29 cellular contexts compared by ENCODE assay signal in the genomic region with DNA sequence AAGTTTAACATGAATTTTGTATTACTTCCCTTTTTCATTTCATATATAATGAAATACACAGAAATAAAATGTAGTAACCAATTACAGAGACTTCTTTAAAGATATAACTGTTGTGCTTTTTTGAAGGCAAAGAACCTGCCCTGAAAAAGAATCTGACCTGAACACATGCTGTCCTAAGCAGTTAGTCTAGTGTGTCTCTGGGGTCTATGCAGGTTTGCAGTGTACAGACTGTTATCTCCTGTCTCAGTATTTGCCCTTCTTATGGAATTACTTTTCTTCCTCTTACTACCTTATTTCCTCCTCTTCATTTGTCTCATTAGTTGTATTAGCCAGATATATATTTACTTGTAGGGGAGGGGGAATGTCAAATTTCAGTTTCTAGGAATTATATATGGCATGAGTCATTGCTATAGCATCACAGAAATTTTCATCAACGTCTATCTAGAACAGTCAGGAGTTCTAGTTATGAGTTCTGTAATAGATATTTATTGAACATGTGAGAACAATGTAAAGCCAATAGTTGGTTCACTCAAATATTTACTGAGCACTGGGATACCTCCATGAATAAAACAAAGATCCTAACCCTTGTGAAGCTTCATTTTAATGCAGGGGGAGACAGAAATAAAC. TPM values are rescaled to one million over a fixed set of nuclear protein-coding genes. Genes with fewer than 3 reads are reported as not detected.
A peak's percentile ranks its signal among the peaks of the same experiment; 100 is the strongest.
DNase-seq lines count a peak whose midpoint lies in the region; ATAC-seq, FAIRE-seq and TF ChIP-seq lines count a peak whose summit lies in the region.
"Had no signal": no experiment of that assay in that cellular context is flagged by ENCODE, and none has a peak within 500 bp of the region (broad histone marks: within the 10 kb centered on the region; RNA-seq: fewer than 3 reads in every experiment).

No MANE protein-coding gene starts in this region.

- H3K9ac ChIP-seq in SK-N-SH (no peak overlapping the region), HepG2 (ENCODE audit: insufficient read depth, low read depth, low read length) (no peak overlapping the region)
- H3K9ac ChIP-seq: KMS-11 had no signal

- peaks cover 0 to 15% of the 10 kb centered on the region in 2 experiments for H3K36me3 ChIP-seq in SK-N-SH (replicated peaks in 1 of 2; ENCODE audit: control insufficient read depth in 1 of 2, insufficient read depth in 2 of 2, low read length in 1 of 2)
- H3K36me3 ChIP-seq in RWPE2 (ENCODE audit: low read depth) = peaks cover 3% of the 10 kb centered on the region; the same call in 1 of the 2 replicates
- no peaks in the 10 kb centered on the region for H3K36me3 ChIP-seq in HepG2 (replicated peaks in 1 of 2; ENCODE audit: control insufficient read depth in 1 of 2, insufficient read depth in 2 of 2, low read length in 2 of 2)
- H3K36me3 ChIP-seq: ovary, SJCRH30 had no signal

- H3K4me3 ChIP-seq in SK-N-SH (ENCODE audit: low read depth in 2 of 2, low read length in 1 of 2) (no peak overlapping the region), RWPE2 (ENCODE audit: severe bottlenecking) (no peak overlapping the region), HepG2 (replicated peaks in 1 of 3; ENCODE audit: insufficient read depth in 1 of 3, low read depth in 2 of 3, low read length in 3 of 3) (no peak overlapping the region)
- H3K4me3 ChIP-seq: ascending aorta, gastrocnemius medialis, mucosa of descending colon, ovary, SJCRH30 had no signal

- H3K27me3 Mint-ChIP-seq in effector memory CD8-positive, alpha-beta T cell = no peaks in the 10 kb centered on the region
- H3K27me3 Mint-ChIP-seq in mesothelial cell of epicardium (ENCODE audit: low read depth) (no peaks in the 10 kb centered on the region), glutamatergic neuron (ENCODE audit: unreplicated experiment) (no peaks in the 10 kb centered on the region)
- H3K27me3 Mint-ChIP-seq: activated CD4-positive, alpha-beta T cell treated with anti-CD3 and anti-CD28 coated beads, Interleukin-2, amount 10 ng/mL, durations not matched to agents 24 days and 14 days; central memory CD8-positive, alpha-beta T cell had no signal

- TF ChIP-seq EP300 in SK-N-SH (IDR thresholded peaks at IDR 0.05; ENCODE audit: borderline replicate concordance in 1 of 2, low read depth in 1 of 2, low read length in 1 of 2) = no peak
- no peak for TF ChIP-seq EP300 in HepG2 (IDR thresholded peaks at IDR 0.05; ENCODE audit: low read depth in 2 of 2, low read length in 2 of 2)
- TF ChIP-seq EP300 in HepG2 (CRISPR knock-in tag; IDR thresholded peaks at IDR 0.05; ENCODE audit: borderline replicate concordance) = no peak

- H3K4me1 ChIP-seq in SK-N-SH (ENCODE audit: control insufficient read depth in 1 of 2, insufficient read depth in 2 of 2, low read depth in 1 of 2, low read length in 1 of 2) (peaks cover 0 to 4% of the 10 kb centered on the region in 2 experiments; a peak in 2 of 4 replicates), RWPE2 (ENCODE audit: insufficient read depth, poor library complexity, severe bottlenecking) (no peaks in the 10 kb centered on the region), HepG2 (ENCODE audit: insufficient read depth, low read length) (no peaks in the 10 kb centered on the region)
- H3K4me1 ChIP-seq: ascending aorta, gastrocnemius medialis, SJCRH30 had no signal

- TF ChIP-seq RAD21 in SK-N-SH (IDR thresholded peaks at IDR 0.05; ENCODE audit: low read length) = no peak
- no peak for TF ChIP-seq RAD21 in HepG2 (CRISPR knock-in tag; IDR thresholded peaks at IDR 0.05)

- no TSS peak for BruUV-seq in HepG2 (replicated peaks; lab: Mats Ljungman, UMichigan)

- intact Hi-C loops in HepG2 (cut with micrococcal nuclease; ENCODE audit: unreplicated experiment) = no loop called here

- no peak overlapping the region for H3K4me2 ChIP-seq in SK-N-SH
- no peak overlapping the region for H3K4me2 ChIP-seq in HepG2 (ENCODE audit: low read depth, low read length)
- H3K4me2 ChIP-seq: KMS-11 had no signal

- FAIRE-seq in HepG2 (lab: Jason Lieb, UNC) = no peak
- FAIRE-seq: A204.1, islet of Langerhans, small intestine had no signal

- H3K79me2 ChIP-seq in SK-N-SH (ENCODE audit: insufficient read depth) (no peaks in the 10 kb centered on the region), HepG2 (ENCODE audit: insufficient read depth, low read length) (no peaks in the 10 kb centered on the region)

- DNase-seq in SK-N-SH = no peak
- DNase-seq in RWPE2 (ENCODE audit: low spot score) = no peak
- DNase-seq in effector memory CD8-positive, alpha-beta T cell = no peak
- no peak for DNase-seq in mesothelial cell of epicardium (ENCODE audit: low spot score in 2 of 2, unreplicated experiment in 2 of 2)
- DNase-seq in glutamatergic neuron = no peak
- no peak for DNase-seq in HepG2 (ENCODE audit: low spot score)
- no peak for DNase-seq in KBM-7
- DNase-seq: activated CD4-positive, alpha-beta T cell treated with anti-CD3 and anti-CD28 coated beads, Interleukin-2, amount 10 ng/mL, durations not matched to agents 24 days and 14 days; erythroblast; gastrocnemius medialis; mucosa of descending colon; NCI-H1436 treated with DMSO at 0.1 percent for 48 hours; NCI-H2171 treated with DMSO at 0.1 percent for 48 hours; NCI-H524 treated with DMSO at 0.1 percent for 48 hours; nephron progenitor cell; ovary; retina; SJCRH30; small intestine; stimulated activated CD4-positive, alpha-beta T cell treated with anti-CD3 and anti-CD28 coated beads, Interleukin-1b, Interleukin-23, amount 100 ng/mL, for 48 hours had no signal

- no peaks in the 10 kb centered on the region for H3K9me3 ChIP-seq in SK-N-SH
- no peaks in the 10 kb centered on the region for H3K9me3 ChIP-seq in RWPE2 (ENCODE audit: severe bottlenecking)
- H3K9me3 ChIP-seq in HepG2 (ENCODE audit: low read length) = no peaks in the 10 kb centered on the region
- H3K9me3 ChIP-seq: ascending aorta, gastrocnemius medialis, mucosa of descending colon, ovary, SJCRH30 had no signal

- H4K20me1 ChIP-seq in SK-N-SH (ENCODE audit: insufficient read depth) (no peaks in the 10 kb centered on the region), HepG2 (ENCODE audit: insufficient read depth, low read length) (no peaks in the 10 kb centered on the region)

- H3K36me3 Mint-ChIP-seq in effector memory CD8-positive, alpha-beta T cell (ENCODE audit: insufficient read depth) = peaks cover 9% of the 10 kb centered on the region
- H3K36me3 Mint-ChIP-seq in mesothelial cell of epicardium (peaks cover 19% of the 10 kb centered on the region), glutamatergic neuron (ENCODE audit: unreplicated experiment) (no peaks in the 10 kb centered on the region)
- H3K36me3 Mint-ChIP-seq: activated naive CD4-positive, alpha-beta T cell treated with anti-CD3 and anti-CD28 coated beads, Interleukin-2, amount 50 U/mL, for 72 hours had no signal

- peaks cover 11% of the 10 kb centered on the region for H3F3A ChIP-seq in SK-N-SH (replicated peaks; ENCODE audit: insufficient read depth)

- H3K9me2 ChIP-seq in SK-N-SH = no peaks in the 10 kb centered on the region

- H3K27ac Mint-ChIP-seq in effector memory CD8-positive, alpha-beta T cell = peak overlapping the region; percentile 39 to 49
- peak overlapping the region; percentile 35 for H3K27ac Mint-ChIP-seq in mesothelial cell of epicardium
- no peak overlapping the region for H3K27ac Mint-ChIP-seq in glutamatergic neuron (ENCODE audit: unreplicated experiment)
- H3K27ac Mint-ChIP-seq: activated CD4-positive, alpha-beta T cell treated with anti-CD3 and anti-CD28 coated beads, Interleukin-2, amount 10 ng/mL, durations not matched to agents 24 days and 14 days; activated naive CD4-positive, alpha-beta T cell treated with anti-CD3 and anti-CD28 coated beads, Interleukin-2, amount 50 U/mL, for 72 hours; nephron progenitor cell; T-helper 1 cell treated with Interleukin-12 subunit alpha and Interleukin-12 subunit beta and Interleukin-4 antibody, amounts not matched to agents 30 μg/mL and 1 μg/mL, for 36 hours had no signal

- no peaks in the 10 kb centered on the region for H3K9me3 Mint-ChIP-seq in effector memory CD8-positive, alpha-beta T cell
- peaks cover 4% of the 10 kb centered on the region for H3K9me3 Mint-ChIP-seq in mesothelial cell of epicardium
- H3K9me3 Mint-ChIP-seq in glutamatergic neuron (ENCODE audit: unreplicated experiment) = no peaks in the 10 kb centered on the region
- H3K9me3 Mint-ChIP-seq: activated CD4-positive, alpha-beta T cell treated with anti-CD3 and anti-CD28 coated beads, Interleukin-2, amount 10 ng/mL, durations not matched to agents 24 days and 14 days; central memory CD8-positive, alpha-beta T cell; nephron progenitor cell; T-helper 1 cell treated with Interleukin-12 subunit alpha and Interleukin-12 subunit beta and Interleukin-4 antibody, amounts not matched to agents 30 μg/mL and 1 μg/mL, for 36 hours had no signal

- no peak overlapping the region for H3K4me3 Mint-ChIP-seq in effector memory CD8-positive, alpha-beta T cell
- H3K4me3 Mint-ChIP-seq in mesothelial cell of epicardium (no peak overlapping the region), glutamatergic neuron (ENCODE audit: unreplicated experiment) (no peak overlapping the region)
- H3K4me3 Mint-ChIP-seq: activated CD4-positive, alpha-beta T cell treated with anti-CD3 and anti-CD28 coated beads, Interleukin-2, amount 10 ng/mL, durations not matched to agents 24 days and 14 days; central memory CD8-positive, alpha-beta T cell; nephron progenitor cell; T-helper 1 cell treated with Interleukin-12 subunit alpha and Interleukin-12 subunit beta and Interleukin-4 antibody, amounts not matched to agents 30 μg/mL and 1 μg/mL, for 36 hours had no signal

- WGBS in SK-N-SH (ENCODE audit: low lambda C conversion rate) = 5% methylated on average over 1 of the region's 1 CpG
- 71% methylated on average over 1 of the region's 1 CpG for WGBS in HepG2 (ENCODE audit: low lambda C conversion rate)

- no peak for TF ChIP-seq POLR2A in HepG2 (IDR thresholded peaks at IDR 0.05; ENCODE audit: insufficient read depth in 1 of 2, low read depth in 2 of 2, low read length in 2 of 2)

- POLR2A ChIA-PET in SK-N-SH (lab: Yijun Ruan, JAX) = no interaction called here
- POLR2A ChIA-PET in HepG2 (lab: Yijun Ruan, JAX) = no interaction called here

- H2AFZ ChIP-seq in SK-N-SH (ENCODE audit: low read depth) (no peak overlapping the region), HepG2 (ENCODE audit: low read length) (no peak overlapping the region)

- TF ChIP-seq CTCF in SK-N-SH (IDR thresholded peaks at IDR 0.05) (no peak), RWPE2 (IDR thresholded peaks at IDR 0.05; ENCODE audit: poor library complexity, severe bottlenecking) (no peak), mesothelial cell of epicardium (IDR thresholded peaks at IDR 0.05; ENCODE audit: unreplicated experiment) (no peak), glutamatergic neuron (IDR thresholded peaks at IDR 0.05; ENCODE audit: partially characterized antibody, unreplicated experiment) (no peak), HepG2 (CRISPR knock-in tag; IDR thresholded peaks at IDR 0.05) (no peak)

- in situ Hi-C loops in HepG2 (cut with HindIII; ENCODE audit: extremely low pct_ligation_motif_present, low pct_unique_long_range_greater_than_20kb) (no loop called here), KBM-7 (cut with MboI; ENCODE audit: low pct_unique_long_range_greater_than_20kb, low sequenced_read_pairs) (no loop called here)

- H3K27ac ChIP-seq in SK-N-SH (ENCODE audit: low read depth in 2 of 2, low read length in 1 of 2) (peak overlapping the region in 1 of 2 experiments; percentile 8; a peak in 1 of 4 replicates), RWPE2 (ENCODE audit: poor library complexity, severe bottlenecking) (peak overlapping the region; percentile 4), HepG2 (ENCODE audit: extremely low read length, insufficient read depth, low read length) (no peak overlapping the region)
- H3K27ac ChIP-seq: ascending aorta, gastrocnemius medialis, KMS-11, ovary, SJCRH30 had no signal

- peak; percentile 78 for ATAC-seq in SK-N-SH treated with all-trans-retinoic acid at 6 μM for 48 hours
- ATAC-seq in RWPE2 (ENCODE audit: low read depth) = peak; percentile 74
- ATAC-seq in effector memory CD8-positive, alpha-beta T cell (replicated peaks) = no peak
- no peak for ATAC-seq in HepG2
- ATAC-seq: activated naive CD4-positive, alpha-beta T cell treated with anti-CD3 and anti-CD28 coated beads, Interleukin-2, amount 50 U/mL, for 72 hours; gastrocnemius medialis; mucosa of descending colon; Panc1 had no signal

- H3K4me1 Mint-ChIP-seq in effector memory CD8-positive, alpha-beta T cell (ENCODE audit: low read depth in 2 of 2) = peaks cover 3 to 6% of the 10 kb centered on the region in 2 donors
- H3K4me1 Mint-ChIP-seq in mesothelial cell of epicardium (no peaks in the 10 kb centered on the region), glutamatergic neuron (ENCODE audit: low read depth, unreplicated experiment) (no peaks in the 10 kb centered on the region)
- H3K4me1 Mint-ChIP-seq: activated CD4-positive, alpha-beta T cell treated with anti-CD3 and anti-CD28 coated beads, Interleukin-2, amount 10 ng/mL, durations not matched to agents 24 days and 14 days; central memory CD8-positive, alpha-beta T cell; nephron progenitor cell had no signal

- CTCF ChIA-PET in SK-N-SH (lab: Yijun Ruan, JAX) (interaction anchor here (1.1 kb wide), 1 partner anchor 10 kb away, joined by 4 read pairs; no protein-coding TSS in a partner anchor), HepG2 (lab: Yijun Ruan, JAX; ENCODE audit: low intra/inter-chr PET ratio, low total read pairs) (no interaction called here)

- H3K27me3 ChIP-seq in SK-N-SH (ENCODE audit: insufficient read depth) (no peaks in the 10 kb centered on the region), RWPE2 (ENCODE audit: insufficient read depth, poor library complexity, severe bottlenecking) (no peaks in the 10 kb centered on the region), HepG2 (ENCODE audit: control insufficient read depth in 1 of 2, insufficient read depth in 2 of 2, low read length in 2 of 2) (no peaks in the 10 kb centered on the region)
- H3K27me3 ChIP-seq: ascending aorta, gastrocnemius medialis, ovary, SJCRH30 had no signal

RNA-seq across cellular contexts. Expression of a gene that starts 28.4 kb away (rescaled TPM):
- polyA plus RNA-seq in SK-N-SH (2012; rRNA removed) = 27.8 and 33.5 TPM in 2 replicates
- 24.1 and 25.1 TPM in 2 replicates for polyA plus RNA-seq in SK-N-SH (2012; cell fraction: cytosol; rRNA removed)
- 54.0 and 65.5 TPM in 2 replicates for polyA plus RNA-seq in SK-N-SH (2012; cell fraction: nucleus; rRNA removed)
- total RNA-seq in mesothelial cell of epicardium = 80.1 to 84.5 TPM (median 81.8 TPM) in 3 replicates
- 142 TPM for total RNA-seq in glutamatergic neuron (ENCODE audit: unreplicated experiment)
- 9.0 and 10.1 TPM in 2 replicates for total RNA-seq in HepG2 (2016; rRNA removed; fragmentation: Illumina TruSeq; extraction: Trizol)
- total RNA-seq in HepG2 (2016; cell fraction: cytosol; rRNA removed; fragmentation: Illumina TruSeq; extraction: Trizol; ENCODE audit: low read depth) = 11.3 and 11.7 TPM in 2 replicates
- total RNA-seq in HepG2 (2016; cell fraction: insoluble cytoplasmic fraction; rRNA removed; fragmentation: Illumina TruSeq; extraction: Trizol) = 8.0 and 10.1 TPM in 2 replicates
- 16.5 and 22.8 TPM in 2 replicates for total RNA-seq in HepG2 (2016; cell fraction: membrane; rRNA removed; fragmentation: Illumina TruSeq; extraction: Trizol)
- total RNA-seq in HepG2 (2016; cell fraction: nucleus; rRNA removed; fragmentation: Illumina TruSeq; extraction: Trizol) = 6.0 and 7.8 TPM in 2 replicates
- polyA plus RNA-seq in HepG2 (2011; rRNA removed) = 9.8 and 14.0 TPM in 2 replicates
- 7.3 and 7.8 TPM in 2 replicates for polyA plus RNA-seq in HepG2 (2011; cell fraction: cytosol; rRNA removed)
- 14.5 and 15.1 TPM in 2 replicates for polyA plus RNA-seq in HepG2 (2011; cell fraction: nucleus; rRNA removed)
- polyA plus RNA-seq in HepG2 (2012) = 5.0 and 7.1 TPM in 2 replicates
- 14.3 and 15.3 TPM in 2 replicates for polyA plus RNA-seq in HepG2 (2016; cell fraction: cytosol; fragmentation: Illumina TruSeq; extraction: Trizol; ENCODE audit: low read depth)
- 9.3 and 10.6 TPM in 2 replicates for polyA plus RNA-seq in HepG2 (2016; cell fraction: insoluble cytoplasmic fraction; fragmentation: Illumina TruSeq; extraction: Trizol; ENCODE audit: low read depth)
- 17.5 and 25.2 TPM in 2 replicates for polyA plus RNA-seq in HepG2 (2016; cell fraction: membrane; fragmentation: Illumina TruSeq; extraction: Trizol; ENCODE audit: low read depth)
- polyA plus RNA-seq in HepG2 (2016; cell fraction: nucleus; fragmentation: Illumina TruSeq; extraction: Trizol; ENCODE audit: insufficient read depth, low read depth) = 13.1 and 14.2 TPM in 2 replicates
- polyA minus RNA-seq in HepG2 (2011; rRNA and poly(A)+ RNA removed; ENCODE audit: low replicate concordance) = 1.4 and 7.6 TPM in 2 replicates
- polyA minus RNA-seq in HepG2 (2011; cell fraction: cytosol; rRNA and poly(A)+ RNA removed) = 3.5 and 4.0 TPM in 2 replicates
- polyA minus RNA-seq in HepG2 (2011; cell fraction: nucleus; rRNA and poly(A)+ RNA removed) = 4.4 and 5.0 TPM in 2 replicates

RNA-seq across cellular contexts. Expression of a gene that starts 53.8 kb away (rescaled TPM):
- polyA plus RNA-seq in SK-N-SH (2012; rRNA removed) = 31.5 and 48.7 TPM in 2 replicates
- polyA plus RNA-seq in SK-N-SH (2012; cell fraction: cytosol; rRNA removed) = 33.9 and 35.2 TPM in 2 replicates
- 57.0 and 108 TPM in 2 replicates for polyA plus RNA-seq in SK-N-SH (2012; cell fraction: nucleus; rRNA removed)
- 51.3 to 56.5 TPM (median 53.0 TPM) in 3 replicates for total RNA-seq in mesothelial cell of epicardium
- total RNA-seq in glutamatergic neuron (ENCODE audit: unreplicated experiment) = 60.0 TPM
- 25.2 and 26.5 TPM in 2 replicates for total RNA-seq in HepG2 (2016; rRNA removed; fragmentation: Illumina TruSeq; extraction: Trizol)
- 8.0 TPM in 2 replicates for total RNA-seq in HepG2 (2016; cell fraction: cytosol; rRNA removed; fragmentation: Illumina TruSeq; extraction: Trizol; ENCODE audit: low read depth)
- total RNA-seq in HepG2 (2016; cell fraction: insoluble cytoplasmic fraction; rRNA removed; fragmentation: Illumina TruSeq; extraction: Trizol) = 25.8 and 26.0 TPM in 2 replicates
- total RNA-seq in HepG2 (2016; cell fraction: membrane; rRNA removed; fragmentation: Illumina TruSeq; extraction: Trizol) = 10.8 and 11.3 TPM in 2 replicates
- 38.6 and 41.0 TPM in 2 replicates for total RNA-seq in HepG2 (2016; cell fraction: nucleus; rRNA removed; fragmentation: Illumina TruSeq; extraction: Trizol)
- polyA plus RNA-seq in HepG2 (2011; rRNA removed) = 13.7 and 15.2 TPM in 2 replicates
- 6.1 and 7.0 TPM in 2 replicates for polyA plus RNA-seq in HepG2 (2011; cell fraction: cytosol; rRNA removed)
- polyA plus RNA-seq in HepG2 (2011; cell fraction: nucleus; rRNA removed) = 20.0 and 25.9 TPM in 2 replicates
- 11.5 and 12.2 TPM in 2 replicates for polyA plus RNA-seq in HepG2 (2012)
- polyA plus RNA-seq in HepG2 (2016; cell fraction: cytosol; fragmentation: Illumina TruSeq; extraction: Trizol; ENCODE audit: low read depth) = 3.5 and 3.6 TPM in 2 replicates
- polyA plus RNA-seq in HepG2 (2016; cell fraction: insoluble cytoplasmic fraction; fragmentation: Illumina TruSeq; extraction: Trizol; ENCODE audit: low read depth) = 23.3 and 24.2 TPM in 2 replicates
- 6.7 and 6.9 TPM in 2 replicates for polyA plus RNA-seq in HepG2 (2016; cell fraction: membrane; fragmentation: Illumina TruSeq; extraction: Trizol; ENCODE audit: low read depth)
- polyA plus RNA-seq in HepG2 (2016; cell fraction: nucleus; fragmentation: Illumina TruSeq; extraction: Trizol; ENCODE audit: insufficient read depth, low read depth) = 31.9 and 37.1 TPM in 2 replicates
- 5.9 and 24.6 TPM in 2 replicates for polyA minus RNA-seq in HepG2 (2011; rRNA and poly(A)+ RNA removed; ENCODE audit: low replicate concordance)
- 5.8 and 6.3 TPM in 2 replicates for polyA minus RNA-seq in HepG2 (2011; cell fraction: cytosol; rRNA and poly(A)+ RNA removed)
- 51.5 and 69.6 TPM in 2 replicates for polyA minus RNA-seq in HepG2 (2011; cell fraction: nucleus; rRNA and poly(A)+ RNA removed)

Comparison
In these comparisons a context has a peak if more than half of its experiments do, and no peak if none do; other contexts are left out.
1. ATAC-seq: peak in SK-N-SH treated with all-trans-retinoic acid at 6 μM for 48 hours (single experiment) and RWPE2 (single experiment); none in effector memory CD8-positive, alpha-beta T cell (single experiment) and HepG2 (single experiment).